ENCODE assay signal across 21 cellular contexts in the genomic region with DNA sequence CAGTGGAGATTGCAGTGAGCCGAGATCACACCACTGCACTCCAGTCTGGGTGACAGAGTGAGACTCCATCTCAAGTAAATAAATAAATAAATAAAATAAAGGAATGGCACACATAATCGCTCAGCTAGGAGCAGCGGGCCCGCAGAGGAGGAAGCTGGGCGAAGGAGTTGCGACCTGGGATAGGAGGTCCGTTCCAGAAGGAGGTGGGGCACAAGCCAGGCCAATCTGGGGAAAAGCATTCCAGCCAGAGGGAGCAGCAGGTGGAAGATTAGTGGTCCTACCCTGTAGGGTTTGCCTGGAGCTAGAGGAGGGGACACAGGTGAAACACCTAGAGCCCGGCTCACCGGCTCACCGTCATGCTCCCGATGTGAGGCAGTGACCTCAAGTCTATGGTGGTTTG. TPM values are rescaled to one million over a fixed set of nuclear protein-coding genes. Genes with fewer than 3 reads are reported as not detected.
DNase-seq lines count a peak whose midpoint lies in the region; ATAC-seq and TF ChIP-seq lines count a peak whose summit lies in the region.
"Had no signal": no experiment of that assay in that cellular context is flagged by ENCODE, and none has a peak within 500 bp of the region (broad histone marks: within the 10 kb centered on the region; RNA-seq: fewer than 3 reads in every experiment).

No MANE protein-coding gene starts in this region.

- no peak overlapping the region for H3K9ac ChIP-seq in IMR-90 (ENCODE audit: low read depth, low read length)
- no peak overlapping the region for H3K9ac ChIP-seq in endodermal cell (ENCODE audit: extremely low read depth, low read length, poor library complexity, severe bottlenecking)
- H3K9ac ChIP-seq: BLaER1, GM23248, KMS-11, SK-N-SH had no signal

- no peaks in the 10 kb centered on the region for H3K9me3 Mint-ChIP-seq in endodermal cell
- H3K9me3 Mint-ChIP-seq: CD4-positive, alpha-beta T cell had no signal

- no peak overlapping the region for H3K4me3 Mint-ChIP-seq in endodermal cell
- H3K4me3 Mint-ChIP-seq: CD4-positive, alpha-beta T cell; IgD-negative memory B cell had no signal

- H4K5ac ChIP-seq in IMR-90 (ENCODE audit: low read depth, low read length), result no peak overlapping the region

- no peaks in the 10 kb centered on the region for H3K36me3 Mint-ChIP-seq in endodermal cell (ENCODE audit: low read depth)

- ATAC-seq in IMR-90 (ENCODE audit: low read depth) (no peak), upper lobe of right lung (no peak), left ventricle myocardium superior (no peak)

- in situ Hi-C loops in IMR-90 (cut with MboI; ENCODE audit: low sequenced_read_pairs), result no loop called here

- H3K9me3 ChIP-seq in IMR-90 (ENCODE audit: control insufficient read depth, insufficient read depth, low read length), result no peaks in the 10 kb centered on the region
- no peaks in the 10 kb centered on the region for H3K9me3 ChIP-seq in endodermal cell (ENCODE audit: control insufficient read depth, low read length)
- H3K9me3 ChIP-seq in upper lobe of right lung, result no peaks in the 10 kb centered on the region
- H3K9me3 ChIP-seq in testis, result no peaks in the 10 kb centered on the region
- H3K9me3 ChIP-seq: BLaER1, SK-N-SH had no signal

- 60% methylated on average over 1 of the region's 11 CpGs; no CpG with 5 or more reads in 1 of the 2 experiments for WGBS in IMR-90 (ENCODE audit: extremely low coverage in 2 of 2, insufficient read length in 1 of 2), 2 experiments
- WGBS in endodermal cell (ENCODE audit: insufficient coverage in 1 of 2, insufficient read length in 1 of 2), 2 experiments, result 88 to 96% methylated on average over 8 to 11 of the region's 11 CpGs
- WGBS in testis, 2 donors, result 87 to 94% methylated on average over 11 of the region's 11 CpGs

- no peak overlapping the region for H2BK20ac ChIP-seq in IMR-90 (ENCODE audit: low read depth, low read length)

- H2BK120ac ChIP-seq in IMR-90 (ENCODE audit: low read depth, low read length), result no peak overlapping the region

- no peaks in the 10 kb centered on the region for H3K9me1 ChIP-seq in IMR-90 (ENCODE audit: insufficient read depth, low read length)

- no TSS peak for BruUV-seq in IMR-90 (replicated peaks; lab: Mats Ljungman, UMichigan)

- no peak overlapping the region for H3K27ac ChIP-seq in IMR-90 (ENCODE audit: insufficient read depth, low read length)
- no peak overlapping the region for H3K27ac ChIP-seq in endodermal cell (ENCODE audit: low read depth, low read length)
- no peak overlapping the region for H3K27ac ChIP-seq in upper lobe of right lung
- H3K27ac ChIP-seq in testis, result no peak overlapping the region
- H3K27ac ChIP-seq in coronary artery, result no peak overlapping the region
- H3K27ac ChIP-seq: BLaER1, GM23248, KMS-11 had no signal

- H3K4me1 ChIP-seq in IMR-90 (ENCODE audit: control insufficient read depth, insufficient read depth, low read length) (no peaks in the 10 kb centered on the region), endodermal cell (ENCODE audit: control insufficient read depth, insufficient read depth, low read length) (no peaks in the 10 kb centered on the region), upper lobe of right lung (peaks cover 10% of the 10 kb centered on the region), testis (no peaks in the 10 kb centered on the region)

- no peak overlapping the region for H3K4ac ChIP-seq in IMR-90 (ENCODE audit: low read depth, low read length)

- peaks cover 11% of the 10 kb centered on the region for H3K27me3 Mint-ChIP-seq in endodermal cell (ENCODE audit: insufficient read depth)

- no peak overlapping the region for H3K56ac ChIP-seq in IMR-90 (ENCODE audit: extremely low read depth, insufficient read depth, low read length)

- TF ChIP-seq CTCF in IMR-90 (conservative IDR thresholded peaks at IDR 0.05; ENCODE audit: low read depth, low read length) (no peak), endodermal cell (conservative IDR thresholded peaks at IDR 0.05) (no peak), upper lobe of right lung (IDR thresholded peaks at IDR 0.05) (no peak), testis (IDR thresholded peaks at IDR 0.05) (no peak), coronary artery (IDR thresholded peaks at IDR 0.05) (no peak)

- H3K27me3 ChIP-seq in IMR-90 (ENCODE audit: control insufficient read depth, insufficient read depth, low read length), result peaks cover 51% of the 10 kb centered on the region
- no peaks in the 10 kb centered on the region for H3K27me3 ChIP-seq in endodermal cell (ENCODE audit: control insufficient read depth, insufficient read depth, low read length, poor library complexity, severe bottlenecking)
- H3K27me3 ChIP-seq in upper lobe of right lung, result peaks cover 26% of the 10 kb centered on the region
- no peaks in the 10 kb centered on the region for H3K27me3 ChIP-seq in testis

- no peak for TF ChIP-seq RAD21 in IMR-90 (IDR thresholded peaks at IDR 0.05; ENCODE audit: low read length)

- no peaks in the 10 kb centered on the region for H3K79me1 ChIP-seq in IMR-90 (ENCODE audit: low read depth in 1 of 2, low read length in 2 of 2)

- no peaks in the 10 kb centered on the region; the same call in 1 of the 2 replicates for H4K20me1 ChIP-seq in IMR-90 (ENCODE audit: insufficient read depth, low read length)
- H4K20me1 ChIP-seq: BLaER1 had no signal

- peak; percentile 62 for DNase-seq in NCI-H510A treated with DMSO at 0.1 percent for 48 hours (lab: John Stamatoyannopoulos, UW)
- DNase-seq in NCI-H510A (lab: John Stamatoyannopoulos, UW), result no peak
- DNase-seq in IMR-90, result no peak
- DNase-seq in endodermal cell, result peak; percentile 68
- peak; percentile 41 for DNase-seq in upper lobe of right lung
- no peak for DNase-seq in testis
- no peak for DNase-seq in left ventricle myocardium superior
- DNase-seq in coronary artery (ENCODE audit: low spot score), result no peak
- DNase-seq: CD4-positive, alpha-beta T cell; GM23248; NCI-H1048; NCI-H2081 treated with DMSO at 0.1 percent for 48 hours; NCI-H2171; NCI-H226; NCI-H774; OCI-M1; SK-N-SH; SW 1271 had no signal

- no peak overlapping the region for H3K14ac ChIP-seq in IMR-90 (replicated peaks; ENCODE audit: low read depth, low read length)

- no peak overlapping the region for H3K27ac Mint-ChIP-seq in endodermal cell
- H3K27ac Mint-ChIP-seq: CD4-positive, alpha-beta T cell; IgD-negative memory B cell had no signal

- no peak overlapping the region for H3K4me2 ChIP-seq in IMR-90 (ENCODE audit: low read depth, low read length)
- H3K4me2 ChIP-seq: KMS-11, SK-N-SH had no signal

- dilution Hi-C loops in IMR-90 (cut with HindIII; ENCODE audit: low sequenced_read_pairs, unreplicated experiment), result no loop called here

- no peak overlapping the region for H2BK5ac ChIP-seq in IMR-90 (ENCODE audit: low read depth, low read length, poor library complexity, severe bottlenecking)

- H3K36me3 ChIP-seq in IMR-90 (ENCODE audit: control insufficient read depth, insufficient read depth, low read length) (no peaks in the 10 kb centered on the region), endodermal cell (ENCODE audit: control insufficient read depth, insufficient read depth, low read length) (no peaks in the 10 kb centered on the region), upper lobe of right lung (no peaks in the 10 kb centered on the region), testis (ENCODE audit: low read depth, missing control alignments) (no peaks in the 10 kb centered on the region)
- H3K36me3 ChIP-seq: BLaER1 had no signal

- no peak overlapping the region for H4K91ac ChIP-seq in IMR-90 (ENCODE audit: insufficient read depth, low read depth, low read length)

- intact Hi-C loops in IMR-90 (cut with micrococcal nuclease) (no loop called here), upper lobe of right lung (cut with DNase I) (no loop called here), testis (cut with DNase I; ENCODE audit: low total_unique reads) (no loop called here), left ventricle myocardium superior (cut with micrococcal nuclease) (no loop called here)

- no peak overlapping the region for H3K23ac ChIP-seq in IMR-90 (ENCODE audit: low read depth, low read length)

- H3K18ac ChIP-seq in IMR-90 (ENCODE audit: low read depth, low read length), result no peak overlapping the region

- H4K8ac ChIP-seq in IMR-90 (ENCODE audit: low read depth in 2 of 2, low read length in 2 of 2), result no peak overlapping the region

- no peak overlapping the region for H2AFZ ChIP-seq in IMR-90 (replicated peaks; ENCODE audit: low read length, poor library complexity)
- H2AFZ ChIP-seq: GM23248 had no signal

- H2AK5ac ChIP-seq in IMR-90 (ENCODE audit: low read depth, low read length), result no peak overlapping the region

- CTCF ChIA-PET in IMR-90 (lab: Yijun Ruan, JAX), result no interaction called here

- H3K4me1 Mint-ChIP-seq in endodermal cell, result no peaks in the 10 kb centered on the region

- TF ChIP-seq POLR2A in IMR-90 (IDR thresholded peaks at IDR 0.05; ENCODE audit: low read depth, low read length), result no peak
- TF ChIP-seq POLR2A in testis (IDR thresholded peaks at IDR 0.05), result no peak

- POLR2A ChIA-PET in IMR-90 (lab: Charles Lee; ENCODE audit: unreplicated experiment), result no interaction called here

- peak overlapping the region; percentile 28 for H2AK9ac ChIP-seq in IMR-90 (replicated peaks; ENCODE audit: low read depth, low read length, poor library complexity)

- H2BK15ac ChIP-seq in IMR-90 (ENCODE audit: low read depth, low read length), result no peak overlapping the region

- H3K4me3 ChIP-seq in IMR-90 (ENCODE audit: insufficient read depth, low read depth, low read length) (no peak overlapping the region), endodermal cell (ENCODE audit: low read length) (no peak overlapping the region), upper lobe of right lung (no peak overlapping the region), testis (no peak overlapping the region), coronary artery (no peak overlapping the region)
- H3K4me3 ChIP-seq: BLaER1, GM23248 had no signal

TF ChIP-seq in IMR-90, 13 proteins besides CTCF, POLR2A, EP300 and RAD21 (continues in another document):
- no peak for TF ChIP-seq CEBPB (IDR thresholded peaks at IDR 0.05; ENCODE audit: low read depth, low read length)
- TF ChIP-seq BHLHE40 (IDR thresholded peaks at IDR 0.05; ENCODE audit: low read depth, low read length), result no peak
- no peak for TF ChIP-seq FOS (IDR thresholded peaks at IDR 0.05; ENCODE audit: low read depth, low read length)
- no peak for TF ChIP-seq CHD1 (IDR thresholded peaks at IDR 0.05; ENCODE audit: low read depth, low read length)

RNA-seq across cellular contexts. Expression of gene CASZ1, which starts 40.3 kb away (rescaled TPM):
- total RNA-seq in IMR-90 (2012; rRNA removed) (under 0.01 and 0.18 TPM in 2 replicates), endodermal cell (1 to 10 TPM; 3.5 to 5.9 TPM), upper lobe of right lung (63.6 TPM), testis (10 to 100 TPM in 1 of 2 donors, 1 to 10 TPM in 1; 9.4 to 12.3 TPM), left ventricle myocardium superior (57.8 TPM)
- polyA plus RNA-seq in IMR-90 (2012; rRNA removed) (0.23 and 0.24 TPM in 2 replicates), testis (ENCODE audit: insufficient read depth, low read depth, low replicate concordance) (10.3 TPM)
- 0.30 and 0.44 TPM in 2 replicates for polyA plus RNA-seq in IMR-90 (2012; cell fraction: cytosol; rRNA removed)
- 0.78 and 0.86 TPM in 2 replicates for polyA plus RNA-seq in IMR-90 (2012; cell fraction: nucleus; rRNA removed; ENCODE audit: low replicate concordance)
- 38.8 TPM for polyA plus RNA-seq in endodermal cell (2013, experiment 1 of 2)
- polyA plus RNA-seq in endodermal cell (2013, experiment 2 of 2), result 32.1 TPM

Comparison
In these comparisons a context has a peak if more than half of its experiments do, and no peak if none do; other contexts are left out.
1. DNase-seq: peak in NCI-H510A treated with DMSO at 0.1 percent for 48 hours (single experiment), endodermal cell (single experiment) and upper lobe of right lung (single experiment); none in NCI-H510A (single experiment), IMR-90 (single experiment), testis (single experiment), left ventricle myocardium superior (single experiment) and coronary artery (single experiment).